9 cellular contexts compared by ENCODE assay signal in genomic region chr15:82647835-82648256, GRCh38. TPM values are rescaled to one million over a fixed set of nuclear protein-coding genes. Genes with fewer than 3 reads are reported as not detected.
DNase-seq lines count a peak whose midpoint lies in the region; ATAC-seq, FAIRE-seq and TF ChIP-seq lines count a peak whose summit lies in the region.
"Had no signal": no experiment of that assay in that cellular context is flagged by ENCODE, and none has a peak within 500 bp of the region (broad histone marks: within the 10 kb centered on the region; RNA-seq: fewer than 3 reads in every experiment).

No MANE protein-coding gene starts in this region.

- CTCF ChIA-PET in A673 (lab: Charles Lee): no interaction called here

- H3K4me3 ChIP-seq in A673 (ENCODE audit: low read depth, low read length, poor library complexity, severe bottlenecking): peak overlapping the region; percentile 38
- peak overlapping the region; percentile 39 to 62 for H3K4me3 ChIP-seq in right atrium auricular region
- H3K4me3 ChIP-seq in small intestine (ENCODE audit: low read depth in 1 of 2, low read length in 2 of 2): peak overlapping the region; percentile 34 to 58

- no TSS peak for BruUV-seq in A673 (replicated peaks; lab: Mats Ljungman, UMichigan)

- 1 to 9% (median 4%) methylated on average over 16 to 49 of the region's 49 CpGs for WGBS in small intestine, 3 donors

- H3K9me3 Mint-ChIP-seq in activated T-helper 2 cell treated with anti-CD3 and anti-CD28 coated beads, Interferon-gamma antibody, Interleukin-2, Interleukin-4, amounts not matched to agents 10 μg/mL and 5 μg/mL and 100 μg/mL, durations not matched to agents 14 hours and 24 hours and 36 hours: no peaks in the 10 kb centered on the region

- no peaks in the 10 kb centered on the region for H3K36me3 ChIP-seq in A673 (ENCODE audit: insufficient read depth, low read length, poor library complexity, severe bottlenecking)
- H3K36me3 ChIP-seq in right atrium auricular region: no peaks in the 10 kb centered on the region
- no peaks in the 10 kb centered on the region for H3K36me3 ChIP-seq in small intestine (ENCODE audit: control insufficient read depth in 2 of 2, insufficient read depth in 2 of 2, low read length in 2 of 2)

- H3K27me3 ChIP-seq in A673 (replicated peaks; ENCODE audit: insufficient read depth, low read depth, low read length, poor library complexity) (peaks cover 82% of the 10 kb centered on the region), right atrium auricular region (peaks cover 6 to 8% of the 10 kb centered on the region in 2 donors), small intestine (ENCODE audit: control insufficient read depth in 2 of 2, insufficient read depth in 2 of 2, low read length in 2 of 2) (peaks cover 14 to 20% of the 10 kb centered on the region in 2 donors)

- no peak overlapping the region for H3K27ac ChIP-seq in A673 (ENCODE audit: low read depth, low read length, poor library complexity, severe bottlenecking)
- peak overlapping the region; percentile 32 to 51 for H3K27ac ChIP-seq in right atrium auricular region
- no peak overlapping the region for H3K27ac ChIP-seq in small intestine (ENCODE audit: low read depth in 1 of 2, low read length in 1 of 2)

- FAIRE-seq in small intestine (lab: Jason Lieb, UNC): no peak
- FAIRE-seq: endometrium had no signal

- peaks cover 55% of the 10 kb centered on the region for H3K27me3 Mint-ChIP-seq in activated T-helper 2 cell treated with anti-CD3 and anti-CD28 coated beads, Interferon-gamma antibody, Interleukin-2, Interleukin-4, amounts not matched to agents 10 μg/mL and 5 μg/mL and 100 μg/mL, durations not matched to agents 14 hours and 24 hours and 36 hours (ENCODE audit: low read depth)

- H3K4me1 ChIP-seq in A673 (ENCODE audit: insufficient read depth, low read length, poor library complexity, severe bottlenecking) (peaks cover 6% of the 10 kb centered on the region), right atrium auricular region (peaks cover 0 to 23% of the 10 kb centered on the region in 2 donors), small intestine (ENCODE audit: control insufficient read depth in 2 of 2, insufficient read depth in 1 of 2, low read depth in 1 of 2, low read length in 1 of 2) (peaks cover 0 to 8% of the 10 kb centered on the region in 2 donors)

- no peak overlapping the region for H3K27ac Mint-ChIP-seq in activated T-helper 2 cell treated with anti-CD3 and anti-CD28 coated beads, Interferon-gamma antibody, Interleukin-2, Interleukin-4, amounts not matched to agents 10 μg/mL and 5 μg/mL and 100 μg/mL, durations not matched to agents 14 hours and 24 hours and 36 hours

- H3K36me3 Mint-ChIP-seq in activated T-helper 2 cell treated with anti-CD3 and anti-CD28 coated beads, Interferon-gamma antibody, Interleukin-2, Interleukin-4, amounts not matched to agents 10 μg/mL and 5 μg/mL and 100 μg/mL, durations not matched to agents 14 hours and 24 hours and 36 hours (ENCODE audit: low read depth): no peaks in the 10 kb centered on the region

- intact Hi-C loops in A673 (cut with micrococcal nuclease; ENCODE audit: unreplicated experiment): no loop called here
- intact Hi-C loops in activated T-helper 2 cell treated with anti-CD3 and anti-CD28 coated beads, Interferon-gamma antibody, Interleukin-2, Interleukin-4, amounts not matched to agents 10 μg/mL and 5 μg/mL and 100 μg/mL, durations not matched to agents 14 hours and 24 hours and 36 hours (cut with micrococcal nuclease): no loop called here

- peaks cover 1% of the 10 kb centered on the region for H3K4me1 Mint-ChIP-seq in activated T-helper 2 cell treated with anti-CD3 and anti-CD28 coated beads, Interferon-gamma antibody, Interleukin-2, Interleukin-4, amounts not matched to agents 10 μg/mL and 5 μg/mL and 100 μg/mL, durations not matched to agents 14 hours and 24 hours and 36 hours (ENCODE audit: low read depth)

- no peak for DNase-seq in A673 (ENCODE audit: low spot score)
- no peak for DNase-seq in activated T-helper 2 cell treated with anti-CD3 and anti-CD28 coated beads, Interferon-gamma antibody, Interleukin-2, Interleukin-4, amounts not matched to agents 10 μg/mL and 5 μg/mL and 100 μg/mL, durations not matched to agents 14 hours and 24 hours and 36 hours (ENCODE audit: low spot score)
- no peak for DNase-seq in right atrium auricular region (ENCODE audit: low spot score)
- no peak for DNase-seq in small intestine
- DNase-seq in MV-4-11 (lab: John Stamatoyannopoulos, UW): no peak
- no peak for DNase-seq in NCI-H345 (lab: John Stamatoyannopoulos, UW)

- peak overlapping the region; percentile 17 for H3K4me3 Mint-ChIP-seq in activated T-helper 2 cell treated with anti-CD3 and anti-CD28 coated beads, Interferon-gamma antibody, Interleukin-2, Interleukin-4, amounts not matched to agents 10 μg/mL and 5 μg/mL and 100 μg/mL, durations not matched to agents 14 hours and 24 hours and 36 hours (ENCODE audit: low read depth)

- ATAC-seq in HG02938 (IDR thresholded peaks at IDR 0.05; ENCODE audit: unreplicated experiment): peak; percentile 40
- no peak for ATAC-seq in HG02623 (IDR thresholded peaks at IDR 0.05; ENCODE audit: unreplicated experiment)

- POLR2A ChIA-PET in A673 (lab: Charles Lee; ENCODE audit: low non-redundant PET): no interaction called here

- no peaks in the 10 kb centered on the region for H3K9me3 ChIP-seq in A673 (ENCODE audit: low read depth, low read length, poor library complexity, severe bottlenecking)
- no peaks in the 10 kb centered on the region for H3K9me3 ChIP-seq in right atrium auricular region
- H3K9me3 ChIP-seq in small intestine (ENCODE audit: control insufficient read depth, low read depth): no peaks in the 10 kb centered on the region

- no peak for TF ChIP-seq CTCF in A673 (conservative IDR thresholded peaks at IDR 0.05; ENCODE audit: low read depth, low read length)
- no peak for TF ChIP-seq CTCF in right atrium auricular region (IDR thresholded peaks at IDR 0.05)

RNA-seq across cellular contexts. Expression of gene CPEB1, which starts 0.7 kb away (rescaled TPM):
- 0.15 TPM in 1 of 2 replicates, not detected in the other for total RNA-seq in A673 (2021)
- not detected in 2 replicates for total RNA-seq in activated T-helper 2 cell treated with anti-CD3 and anti-CD28 coated beads, Interferon-gamma antibody, Interleukin-2, Interleukin-4, amounts not matched to agents 10 μg/mL and 5 μg/mL and 100 μg/mL, durations not matched to agents 14 hours and 24 hours and 36 hours
- 1 to 10 TPM; 1.5 to 3.3 TPM for total RNA-seq in right atrium auricular region
- 1 to 10 TPM in 1 of 3 donors, under 1 TPM in 1, not detected in 1; 0.27 to 2.8 TPM for polyA plus RNA-seq in small intestine

Comparison
In these comparisons a context has a peak if more than half of its experiments do, and no peak if none do; other contexts are left out.
1. H3K27ac ChIP-seq: peak in right atrium auricular region (2 of 2); none in A673 (single experiment) and small intestine (0 of 2).
2. Peak in every context shown above with its lines, with median percentiles within 50 percentile points of each other: H3K4me3 ChIP-seq.